In the genomic region with DNA sequence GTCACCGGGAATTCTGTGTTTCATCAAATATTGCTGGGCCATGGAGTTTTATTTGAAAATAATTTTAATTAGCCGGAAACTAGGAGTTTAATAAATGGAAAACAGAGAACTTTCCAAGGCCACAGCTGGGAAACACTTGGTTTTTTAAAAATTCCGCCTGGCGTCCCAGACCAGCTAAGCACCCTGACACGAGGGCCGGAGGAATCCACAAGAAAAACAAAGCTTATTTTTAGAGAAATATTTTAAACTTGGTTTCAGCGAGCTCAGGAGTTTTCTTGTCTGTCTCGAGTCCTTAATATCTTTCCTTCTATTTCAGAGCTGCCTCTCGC, we compare ENCODE assay signal across 8 cellular contexts. TPM values are rescaled to one million over a fixed set of nuclear protein-coding genes. Genes with fewer than 3 reads are reported as not detected.
DNase-seq lines count a peak whose midpoint lies in the region; ATAC-seq and TF ChIP-seq lines count a peak whose summit lies in the region.

No MANE protein-coding gene starts in this region.

- H3K36me3 Mint-ChIP-seq in naive thymus-derived CD8-positive, alpha-beta T cell = peaks cover 17 to 25% (median 20%) of the 10 kb centered on the region in 3 donors

- DNase-seq in dorsolateral prefrontal cortex (no peak), NCI-H2227 (lab: John Stamatoyannopoulos, UW; ENCODE audit: unreplicated experiment) (no peak), HPDE6-E6E7 (ENCODE audit: extremely low spot score) (no peak)
- no peak for DNase-seq in naive thymus-derived CD8-positive, alpha-beta T cell

- peak overlapping the region; percentile 91 to 99 (median 98) for H3K27ac Mint-ChIP-seq in naive thymus-derived CD8-positive, alpha-beta T cell

- no peak for ATAC-seq in naive thymus-derived CD8-positive, alpha-beta T cell
- ATAC-seq in GM18868 (IDR thresholded peaks at IDR 0.05; ENCODE audit: unreplicated experiment) = no peak
- no peak for ATAC-seq in GM21737 (IDR thresholded peaks at IDR 0.05; ENCODE audit: unreplicated experiment)

- peaks cover 11% of the 10 kb centered on the region for H3K36me3 ChIP-seq in Loucy (ENCODE audit: insufficient read depth, low read length)

- H3K27ac ChIP-seq in 22Rv1 (peak overlapping the region; percentile 95), dorsolateral prefrontal cortex (peak overlapping the region in 58 of 59 donors; percentile 2 to 100 (median 98))

- TF ChIP-seq CTCF in 22Rv1 (IDR thresholded peaks at IDR 0.05) = no peak
- no peak for TF ChIP-seq CTCF in Loucy (conservative IDR thresholded peaks at IDR 0.05; ENCODE audit: low read length)
- peak in 2 of 56 donors; percentile 7 to 20 for TF ChIP-seq CTCF in dorsolateral prefrontal cortex (IDR thresholded peaks at IDR 0.05 in 54 of 56, conservative IDR thresholded peaks at IDR 0.05 in 2 of 56; ENCODE audit: low read depth in 1 of 56, partially characterized antibody in 56 of 56)

- peak overlapping the region; percentile 97 for H3K4me2 ChIP-seq in Loucy (ENCODE audit: low read depth, low read length, poor library complexity, severe bottlenecking)

- H3K9me2 ChIP-seq in Loucy (replicated peaks; ENCODE audit: low read depth, low read length) = no peaks in the 10 kb centered on the region

- 0 out of 2 replicates have a peak overlapping the region, but pooled peaks have one; percentile 14 for H2AFZ ChIP-seq in Loucy (ENCODE audit: low read length)

- peaks cover 47% of the 10 kb centered on the region for H3K4me1 ChIP-seq in Loucy (ENCODE audit: insufficient read depth, low read length, poor library complexity, severe bottlenecking)

- H3K27me3 Mint-ChIP-seq in naive thymus-derived CD8-positive, alpha-beta T cell = no peaks in the 10 kb centered on the region

- no peaks in the 10 kb centered on the region for H3K9me3 Mint-ChIP-seq in naive thymus-derived CD8-positive, alpha-beta T cell

- H3K9ac ChIP-seq in Loucy (ENCODE audit: low read depth, low read length, poor library complexity, severe bottlenecking) = peak overlapping the region; percentile 100

- intact Hi-C loops in dorsolateral prefrontal cortex (cut with DNase I) = loop anchor here in 1 of 2 donors (5.0 kb wide), 1 partner anchor 51 kb away; no protein-coding TSS in a partner anchor

- H3K4me3 Mint-ChIP-seq in naive thymus-derived CD8-positive, alpha-beta T cell = peak overlapping the region; percentile 61 to 99 (median 96)

- peaks cover 31% of the 10 kb centered on the region for H3K79me2 ChIP-seq in Loucy (ENCODE audit: insufficient read depth, low read length)

- peaks cover 22% of the 10 kb centered on the region for H4K20me1 ChIP-seq in Loucy (ENCODE audit: insufficient read depth, low read length, poor library complexity, severe bottlenecking)

- H3K4me3 ChIP-seq in Loucy (ENCODE audit: low read length, poor library complexity, severe bottlenecking) (peak overlapping the region; percentile 97), dorsolateral prefrontal cortex (peak overlapping the region in 26 of 59 donors; percentile 4 to 91 (median 31))

- POLR2A ChIA-PET in naive thymus-derived CD8-positive, alpha-beta T cell (lab: Charles Lee) = interaction anchor here (0.6 to 21.9 kb wide), 11 partner anchors 9 to 243 kb away, joined by 3 to 2148 read pairs (median 5); partner anchors contain the start of gene ZFP36L2

- H3K27me3 ChIP-seq in Loucy (ENCODE audit: insufficient read depth, low read length, poor library complexity, severe bottlenecking) (no peaks in the 10 kb centered on the region), dorsolateral prefrontal cortex (no peaks in the 10 kb centered on the region)

- H3K4me1 Mint-ChIP-seq in naive thymus-derived CD8-positive, alpha-beta T cell = peaks cover 29 to 67% (median 55%) of the 10 kb centered on the region in 4 donors

- no peaks in the 10 kb centered on the region for H3K9me3 ChIP-seq in Loucy (ENCODE audit: insufficient read depth, low read depth, low read length)

- peaks cover 23% of the 10 kb centered on the region for H3F3A ChIP-seq in Loucy (ENCODE audit: low read depth)

RNA-seq across cellular contexts. Expression of gene ZFP36L2, which starts 8.2 kb away (rescaled TPM):
- total RNA-seq in dorsolateral prefrontal cortex = 10 to 100 TPM; 13.0 to 86.0 (median 32.4) TPM
- total RNA-seq in naive thymus-derived CD8-positive, alpha-beta T cell = 100 to 1,000 TPM; 264 to 274 TPM
- polyA plus RNA-seq in naive thymus-derived CD8-positive, alpha-beta T cell = 100 to 1,000 TPM; 222 to 420 (median 390) TPM
